Comparison of ENCODE assay signal across 1 cellular context in genomic region chr14:103731916-103732867, GRCh38.
TF ChIP-seq lines count a peak whose summit lies in the region.

No MANE protein-coding gene starts in this region.

TF ChIP-seq in H1, 55 proteins besides CTCF, POLR2A, EP300 and RAD21:
- TF ChIP-seq NRF1 (IDR thresholded peaks at IDR 0.05; ENCODE audit: low read depth, low read length) (no peak), CHD2 (IDR thresholded peaks at IDR 0.05; ENCODE audit: low read length) (no peak), CREB1 (IDR thresholded peaks at IDR 0.05) (no peak), ATF3 (IDR thresholded peaks at IDR 0.05; ENCODE audit: insufficient read depth, low read depth, low read length) (no peak), SRF (IDR thresholded peaks at IDR 0.05; ENCODE audit: low read depth, low read length) (no peak), JUND (IDR thresholded peaks at IDR 0.05; ENCODE audit: low read length) (no peak), KDM1A (IDR thresholded peaks at IDR 0.05; ENCODE audit: borderline replicate concordance, low read length) (no peak), GTF2F1 (IDR thresholded peaks at IDR 0.05; ENCODE audit: borderline replicate concordance, low read depth, low read length) (no peak), TCF12 (IDR thresholded peaks at IDR 0.05; ENCODE audit: low read depth, low read length) (no peak), SP2 (IDR thresholded peaks at IDR 0.05; ENCODE audit: low read length) (no peak), USF2 (IDR thresholded peaks at IDR 0.05; ENCODE audit: low read length) (no peak), SP4 (IDR thresholded peaks at IDR 0.05; ENCODE audit: low read length) (no peak), CTBP2 (IDR thresholded peaks at IDR 0.05; ENCODE audit: borderline replicate concordance, insufficient read depth, insufficient read length, low read length) (no peak), FOSL1 (IDR thresholded peaks at IDR 0.05; ENCODE audit: insufficient read depth, low read depth, low read length) (no peak), POU5F1 (IDR thresholded peaks at IDR 0.05; ENCODE audit: low read depth, low read length) (no peak), TAF7 (optimal IDR thresholded peaks at IDR 0.05; ENCODE audit: borderline replicate concordance, low read depth, low read length) (no peak), RBBP5 (IDR thresholded peaks at IDR 0.05; ENCODE audit: borderline replicate concordance, low read depth, low read length) (no peak), E2F6 (IDR thresholded peaks at IDR 0.05) (no peak)
- TF ChIP-seq, protein P1, sequence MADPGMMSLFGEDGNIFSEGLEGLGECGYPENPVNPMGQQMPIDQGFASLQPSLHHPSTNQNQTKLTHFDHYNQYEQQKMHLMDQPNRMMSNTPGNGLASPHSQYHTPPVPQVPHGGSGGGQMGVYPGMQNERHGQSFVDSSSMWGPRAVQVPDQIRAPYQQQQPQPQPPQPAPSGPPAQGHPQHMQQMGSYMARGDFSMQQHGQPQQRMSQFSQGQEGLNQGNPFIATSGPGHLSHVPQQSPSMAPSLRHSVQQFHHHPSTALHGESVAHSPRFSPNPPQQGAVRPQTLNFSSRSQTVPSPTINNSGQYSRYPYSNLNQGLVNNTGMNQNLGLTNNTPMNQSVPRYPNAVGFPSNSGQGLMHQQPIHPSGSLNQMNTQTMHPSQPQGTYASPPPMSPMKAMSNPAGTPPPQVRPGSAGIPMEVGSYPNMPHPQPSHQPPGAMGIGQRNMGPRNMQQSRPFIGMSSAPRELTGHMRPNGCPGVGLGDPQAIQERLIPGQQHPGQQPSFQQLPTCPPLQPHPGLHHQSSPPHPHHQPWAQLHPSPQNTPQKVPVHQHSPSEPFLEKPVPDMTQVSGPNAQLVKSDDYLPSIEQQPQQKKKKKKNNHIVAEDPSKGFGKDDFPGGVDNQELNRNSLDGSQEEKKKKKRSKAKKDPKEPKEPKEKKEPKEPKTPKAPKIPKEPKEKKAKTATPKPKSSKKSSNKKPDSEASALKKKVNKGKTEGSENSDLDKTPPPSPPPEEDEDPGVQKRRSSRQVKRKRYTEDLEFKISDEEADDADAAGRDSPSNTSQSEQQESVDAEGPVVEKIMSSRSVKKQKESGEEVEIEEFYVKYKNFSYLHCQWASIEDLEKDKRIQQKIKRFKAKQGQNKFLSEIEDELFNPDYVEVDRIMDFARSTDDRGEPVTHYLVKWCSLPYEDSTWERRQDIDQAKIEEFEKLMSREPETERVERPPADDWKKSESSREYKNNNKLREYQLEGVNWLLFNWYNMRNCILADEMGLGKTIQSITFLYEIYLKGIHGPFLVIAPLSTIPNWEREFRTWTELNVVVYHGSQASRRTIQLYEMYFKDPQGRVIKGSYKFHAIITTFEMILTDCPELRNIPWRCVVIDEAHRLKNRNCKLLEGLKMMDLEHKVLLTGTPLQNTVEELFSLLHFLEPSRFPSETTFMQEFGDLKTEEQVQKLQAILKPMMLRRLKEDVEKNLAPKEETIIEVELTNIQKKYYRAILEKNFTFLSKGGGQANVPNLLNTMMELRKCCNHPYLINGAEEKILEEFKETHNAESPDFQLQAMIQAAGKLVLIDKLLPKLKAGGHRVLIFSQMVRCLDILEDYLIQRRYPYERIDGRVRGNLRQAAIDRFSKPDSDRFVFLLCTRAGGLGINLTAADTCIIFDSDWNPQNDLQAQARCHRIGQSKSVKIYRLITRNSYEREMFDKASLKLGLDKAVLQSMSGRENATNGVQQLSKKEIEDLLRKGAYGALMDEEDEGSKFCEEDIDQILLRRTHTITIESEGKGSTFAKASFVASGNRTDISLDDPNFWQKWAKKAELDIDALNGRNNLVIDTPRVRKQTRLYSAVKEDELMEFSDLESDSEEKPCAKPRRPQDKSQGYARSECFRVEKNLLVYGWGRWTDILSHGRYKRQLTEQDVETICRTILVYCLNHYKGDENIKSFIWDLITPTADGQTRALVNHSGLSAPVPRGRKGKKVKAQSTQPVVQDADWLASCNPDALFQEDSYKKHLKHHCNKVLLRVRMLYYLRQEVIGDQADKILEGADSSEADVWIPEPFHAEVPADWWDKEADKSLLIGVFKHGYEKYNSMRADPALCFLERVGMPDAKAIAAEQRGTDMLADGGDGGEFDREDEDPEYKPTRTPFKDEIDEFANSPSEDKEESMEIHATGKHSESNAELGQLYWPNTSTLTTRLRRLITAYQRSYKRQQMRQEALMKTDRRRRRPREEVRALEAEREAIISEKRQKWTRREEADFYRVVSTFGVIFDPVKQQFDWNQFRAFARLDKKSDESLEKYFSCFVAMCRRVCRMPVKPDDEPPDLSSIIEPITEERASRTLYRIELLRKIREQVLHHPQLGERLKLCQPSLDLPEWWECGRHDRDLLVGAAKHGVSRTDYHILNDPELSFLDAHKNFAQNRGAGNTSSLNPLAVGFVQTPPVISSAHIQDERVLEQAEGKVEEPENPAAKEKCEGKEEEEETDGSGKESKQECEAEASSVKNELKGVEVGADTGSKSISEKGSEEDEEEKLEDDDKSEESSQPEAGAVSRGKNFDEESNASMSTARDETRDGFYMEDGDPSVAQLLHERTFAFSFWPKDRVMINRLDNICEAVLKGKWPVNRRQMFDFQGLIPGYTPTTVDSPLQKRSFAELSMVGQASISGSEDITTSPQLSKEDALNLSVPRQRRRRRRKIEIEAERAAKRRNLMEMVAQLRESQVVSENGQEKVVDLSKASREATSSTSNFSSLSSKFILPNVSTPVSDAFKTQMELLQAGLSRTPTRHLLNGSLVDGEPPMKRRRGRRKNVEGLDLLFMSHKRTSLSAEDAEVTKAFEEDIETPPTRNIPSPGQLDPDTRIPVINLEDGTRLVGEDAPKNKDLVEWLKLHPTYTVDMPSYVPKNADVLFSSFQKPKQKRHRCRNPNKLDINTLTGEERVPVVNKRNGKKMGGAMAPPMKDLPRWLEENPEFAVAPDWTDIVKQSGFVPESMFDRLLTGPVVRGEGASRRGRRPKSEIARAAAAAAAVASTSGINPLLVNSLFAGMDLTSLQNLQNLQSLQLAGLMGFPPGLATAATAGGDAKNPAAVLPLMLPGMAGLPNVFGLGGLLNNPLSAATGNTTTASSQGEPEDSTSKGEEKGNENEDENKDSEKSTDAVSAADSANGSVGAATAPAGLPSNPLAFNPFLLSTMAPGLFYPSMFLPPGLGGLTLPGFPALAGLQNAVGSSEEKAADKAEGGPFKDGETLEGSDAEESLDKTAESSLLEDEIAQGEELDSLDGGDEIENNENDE (IDR thresholded peaks at IDR 0.05; ENCODE audit: insufficient replicate concordance, low read length): no peak
